In genomic region chr5:66818935-66819328, GRCh38 we compare ENCODE assay signal across 13 cellular contexts.
DNase-seq lines count a peak whose midpoint lies in the region; ATAC-seq and TF ChIP-seq lines count a peak whose summit lies in the region.
"Had no signal": no experiment of that assay in that cellular context is flagged by ENCODE, and none has a peak within 500 bp of the region (broad histone marks: within the 10 kb centered on the region; RNA-seq: fewer than 3 reads in every experiment).

No MANE protein-coding gene starts in this region.

- H3K9me3 Mint-ChIP-seq in glutamatergic neuron (ENCODE audit: unreplicated experiment) = no peaks in the 10 kb centered on the region
- H3K9me3 Mint-ChIP-seq: CD4-positive, alpha-beta memory T cell had no signal

- H3K27me3 Mint-ChIP-seq in glutamatergic neuron (ENCODE audit: unreplicated experiment) = no peaks in the 10 kb centered on the region

- no peak overlapping the region for H3K4me3 Mint-ChIP-seq in glutamatergic neuron (ENCODE audit: unreplicated experiment)
- H3K4me3 Mint-ChIP-seq: CD4-positive, alpha-beta memory T cell had no signal

- peaks cover 43% of the 10 kb centered on the region for H3K4me1 ChIP-seq in cardiac muscle cell (ENCODE audit: low read depth)

- H3K36me3 Mint-ChIP-seq in glutamatergic neuron (ENCODE audit: unreplicated experiment) = no peaks in the 10 kb centered on the region
- H3K36me3 Mint-ChIP-seq: CD4-positive, alpha-beta memory T cell had no signal

- no peaks in the 10 kb centered on the region for H3K27me3 ChIP-seq in cardiac muscle cell

- no peak overlapping the region for H3K27ac Mint-ChIP-seq in glutamatergic neuron (ENCODE audit: unreplicated experiment)
- H3K27ac Mint-ChIP-seq: CD4-positive, alpha-beta memory T cell had no signal

- no peaks in the 10 kb centered on the region for H3K9me3 ChIP-seq in cardiac muscle cell (ENCODE audit: low read depth)
- H3K9me3 ChIP-seq: A549 had no signal

- H3K4me3 ChIP-seq in cardiac muscle cell = no peak overlapping the region
- H3K4me3 ChIP-seq: A549, PC-9 had no signal

- peak overlapping the region; percentile 68 for H3K27ac ChIP-seq in cardiac muscle cell
- H3K27ac ChIP-seq: A549, PC-9, RWPE1 had no signal

- DNase-seq in NCI-H510A treated with DMSO at 0.1 percent for 48 hours (lab: John Stamatoyannopoulos, UW) (peak; percentile 7), NCI-H510A (lab: John Stamatoyannopoulos, UW) (no peak), DMS53 treated with DMSO at 0.1 percent for 48 hours (lab: John Stamatoyannopoulos, UW; ENCODE audit: unreplicated experiment) (peak; percentile 79), cardiac muscle cell (ENCODE audit: low read depth in 1 of 2, low spot score in 1 of 2) (peak in 1 of 2 donors; percentile 59), left lobe of liver (ENCODE audit: low spot score) (no peak), mucosa of gallbladder (ENCODE audit: low spot score) (no peak), glutamatergic neuron (no peak)
- DNase-seq: Calu3; CD4-positive, alpha-beta memory T cell; NCI-H1930; PC-9 had no signal

- H3K4me1 Mint-ChIP-seq in glutamatergic neuron (ENCODE audit: low read depth, unreplicated experiment) = peaks cover 6% of the 10 kb centered on the region

- TF ChIP-seq CTCF in cardiac muscle cell (IDR thresholded peaks at IDR 0.05; ENCODE audit: low read depth, low read length) (no peak), glutamatergic neuron (IDR thresholded peaks at IDR 0.05; ENCODE audit: partially characterized antibody, unreplicated experiment) (no peak)

- no peaks in the 10 kb centered on the region for H3K36me3 ChIP-seq in cardiac muscle cell

- peak; percentile 88 for ATAC-seq in left lobe of liver
- ATAC-seq: A549 had no signal

Comparison
In these comparisons a context has a peak if more than half of its experiments do, and no peak if none do; other contexts are left out.
1. DNase-seq: peak in NCI-H510A treated with DMSO at 0.1 percent for 48 hours (single experiment) and DMS53 treated with DMSO at 0.1 percent for 48 hours (single experiment); none in NCI-H510A (single experiment), left lobe of liver (single experiment), mucosa of gallbladder (single experiment) and glutamatergic neuron (single experiment).